Comparison of ENCODE assay signal across 1 cellular context in the genomic region with DNA sequence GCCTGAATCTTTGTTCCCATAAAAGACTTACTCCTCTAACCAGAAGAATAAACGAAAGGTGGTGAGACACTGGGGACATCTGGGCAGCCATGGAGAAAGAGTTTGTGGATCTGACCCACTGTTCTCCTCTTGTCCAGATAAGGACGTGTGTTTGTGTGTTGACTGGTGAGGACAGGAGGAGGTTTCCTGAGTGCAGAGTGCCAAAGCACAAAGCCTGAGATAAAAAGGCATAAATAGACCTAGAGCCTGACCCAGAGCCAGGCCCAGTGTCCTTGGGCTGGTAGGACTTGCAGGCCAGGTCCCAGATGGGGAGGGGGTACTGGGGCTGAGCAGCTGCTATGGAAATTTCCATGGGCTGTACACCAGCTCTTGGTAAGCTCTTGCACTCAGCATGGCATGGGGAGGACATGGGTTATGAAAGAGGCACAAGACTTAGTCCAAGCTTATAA.
TF ChIP-seq lines count a peak whose summit lies in the region.

No MANE protein-coding gene starts in this region.

TF ChIP-seq in HepG2, 621 proteins besides CTCF, POLR2A, EP300 and RAD21 (continued from another document and continues in another):
- TF ChIP-seq, protein P1, sequence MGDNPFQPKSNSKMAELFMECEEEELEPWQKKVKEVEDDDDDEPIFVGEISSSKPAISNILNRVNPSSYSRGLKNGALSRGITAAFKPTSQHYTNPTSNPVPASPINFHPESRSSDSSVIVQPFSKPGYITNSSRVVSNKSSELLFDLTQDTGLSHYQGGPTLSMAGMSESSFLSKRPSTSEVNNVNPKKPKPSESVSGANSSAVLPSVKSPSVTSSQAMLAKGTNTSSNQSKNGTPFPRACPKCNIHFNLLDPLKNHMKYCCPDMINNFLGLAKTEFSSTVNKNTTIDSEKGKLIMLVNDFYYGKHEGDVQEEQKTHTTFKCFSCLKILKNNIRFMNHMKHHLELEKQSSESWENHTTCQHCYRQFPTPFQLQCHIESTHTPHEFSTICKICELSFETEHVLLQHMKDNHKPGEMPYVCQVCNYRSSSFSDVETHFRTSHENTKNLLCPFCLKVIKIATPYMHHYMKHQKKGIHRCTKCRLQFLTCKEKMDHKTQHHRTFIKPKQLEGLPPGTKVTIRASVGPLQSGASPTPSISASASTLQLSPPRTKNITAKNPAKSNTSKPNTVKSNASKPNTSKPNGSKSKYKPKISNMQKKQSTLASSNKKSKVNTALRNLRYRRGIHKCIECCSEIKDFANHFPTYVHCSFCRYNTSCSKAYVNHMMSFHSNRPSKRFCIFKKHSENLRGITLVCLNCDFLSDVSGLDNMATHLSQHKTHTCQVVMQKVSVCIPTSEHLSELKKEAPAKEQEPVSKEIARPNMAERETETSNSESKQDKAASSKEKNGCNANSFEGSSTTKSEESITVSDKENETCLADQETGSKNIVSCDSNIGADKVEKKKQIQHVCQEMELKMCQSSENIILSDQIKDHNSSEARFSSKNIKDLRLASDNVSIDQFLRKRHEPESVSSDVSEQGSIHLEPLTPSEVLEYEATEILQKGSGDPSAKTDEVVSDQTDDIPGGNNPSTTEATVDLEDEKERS (CRISPR knock-in tag; IDR thresholded peaks at IDR 0.05), result peak; percentile 20; the same call in 1 of the 2 replicates
- TF ChIP-seq POLR2G (IDR thresholded peaks at IDR 0.05; ENCODE audit: low read depth, low read length), result peak; percentile 35; the same call in 1 of the 2 replicates
- peak; percentile 60 for TF ChIP-seq MEIS2 (CRISPR knock-in tag; IDR thresholded peaks at IDR 0.05)
- TF ChIP-seq FOXA1 (IDR thresholded peaks at IDR 0.05), result no peak
- TF ChIP-seq FOXA1 (CRISPR knock-in tag; IDR thresholded peaks at IDR 0.05), result peak; percentile 8; the same call in 1 of the 2 replicates
- 0 out of 2 replicates have a peak, but pooled peaks have one; percentile 19 for TF ChIP-seq ZMAT3 (CRISPR knock-in tag; conservative IDR thresholded peaks at IDR 0.05)
- peak; percentile 42; the same call in 1 of the 2 replicates for TF ChIP-seq ZNF124 (CRISPR knock-in tag; IDR thresholded peaks at IDR 0.05)
- peak; percentile 54; the same call in 1 of the 2 replicates for TF ChIP-seq MYC (CRISPR knock-in tag; IDR thresholded peaks at IDR 0.05; ENCODE audit: borderline replicate concordance)
- TF ChIP-seq GATAD2A (CRISPR knock-in tag; IDR thresholded peaks at IDR 0.05), result peak; percentile 92
- peak; percentile 84 for TF ChIP-seq MED1 (CRISPR knock-in tag; IDR thresholded peaks at IDR 0.05)
- 0 out of 2 replicates have a peak, but pooled peaks have one; percentile 20 for TF ChIP-seq ZBTB7B (CRISPR knock-in tag; IDR thresholded peaks at IDR 0.05)
- TF ChIP-seq, protein P2, sequence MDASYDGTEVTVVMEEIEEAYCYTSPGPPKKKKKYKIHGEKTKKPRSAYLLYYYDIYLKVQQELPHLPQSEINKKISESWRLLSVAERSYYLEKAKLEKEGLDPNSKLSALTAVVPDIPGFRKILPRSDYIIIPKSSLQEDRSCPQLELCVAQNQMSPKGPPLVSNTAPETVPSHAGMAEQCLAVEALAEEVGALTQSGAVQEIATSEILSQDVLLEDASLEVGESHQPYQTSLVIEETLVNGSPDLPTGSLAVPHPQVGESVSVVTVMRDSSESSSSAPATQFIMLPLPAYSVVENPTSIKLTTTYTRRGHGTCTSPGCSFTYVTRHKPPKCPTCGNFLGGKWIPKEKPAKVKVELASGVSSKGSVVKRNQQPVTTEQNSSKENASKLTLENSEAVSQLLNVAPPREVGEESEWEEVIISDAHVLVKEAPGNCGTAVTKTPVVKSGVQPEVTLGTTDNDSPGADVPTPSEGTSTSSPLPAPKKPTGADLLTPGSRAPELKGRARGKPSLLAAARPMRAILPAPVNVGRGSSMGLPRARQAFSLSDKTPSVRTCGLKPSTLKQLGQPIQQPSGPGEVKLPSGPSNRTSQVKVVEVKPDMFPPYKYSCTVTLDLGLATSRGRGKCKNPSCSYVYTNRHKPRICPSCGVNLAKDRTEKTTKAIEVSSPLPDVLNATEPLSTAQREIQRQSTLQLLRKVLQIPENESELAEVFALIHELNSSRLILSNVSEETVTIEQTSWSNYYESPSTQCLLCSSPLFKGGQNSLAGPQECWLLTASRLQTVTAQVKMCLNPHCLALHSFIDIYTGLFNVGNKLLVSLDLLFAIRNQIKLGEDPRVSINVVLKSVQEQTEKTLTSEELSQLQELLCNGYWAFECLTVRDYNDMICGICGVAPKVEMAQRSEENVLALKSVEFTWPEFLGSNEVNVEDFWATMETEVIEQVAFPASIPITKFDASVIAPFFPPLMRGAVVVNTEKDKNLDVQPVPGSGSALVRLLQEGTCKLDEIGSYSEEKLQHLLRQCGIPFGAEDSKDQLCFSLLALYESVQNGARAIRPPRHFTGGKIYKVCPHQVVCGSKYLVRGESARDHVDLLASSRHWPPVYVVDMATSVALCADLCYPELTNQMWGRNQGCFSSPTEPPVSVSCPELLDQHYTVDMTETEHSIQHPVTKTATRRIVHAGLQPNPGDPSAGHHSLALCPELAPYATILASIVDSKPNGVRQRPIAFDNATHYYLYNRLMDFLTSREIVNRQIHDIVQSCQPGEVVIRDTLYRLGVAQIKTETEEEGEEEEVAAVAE (CRISPR knock-in tag; IDR thresholded peaks at IDR 0.05; ENCODE audit: borderline replicate concordance), result 0 out of 2 replicates have a peak, but pooled peaks have one; percentile 31
- 0 out of 2 replicates have a peak, but pooled peaks have one; percentile 86 for TF ChIP-seq MEF2D (CRISPR knock-in tag; IDR thresholded peaks at IDR 0.05)
- TF ChIP-seq, protein P3, sequence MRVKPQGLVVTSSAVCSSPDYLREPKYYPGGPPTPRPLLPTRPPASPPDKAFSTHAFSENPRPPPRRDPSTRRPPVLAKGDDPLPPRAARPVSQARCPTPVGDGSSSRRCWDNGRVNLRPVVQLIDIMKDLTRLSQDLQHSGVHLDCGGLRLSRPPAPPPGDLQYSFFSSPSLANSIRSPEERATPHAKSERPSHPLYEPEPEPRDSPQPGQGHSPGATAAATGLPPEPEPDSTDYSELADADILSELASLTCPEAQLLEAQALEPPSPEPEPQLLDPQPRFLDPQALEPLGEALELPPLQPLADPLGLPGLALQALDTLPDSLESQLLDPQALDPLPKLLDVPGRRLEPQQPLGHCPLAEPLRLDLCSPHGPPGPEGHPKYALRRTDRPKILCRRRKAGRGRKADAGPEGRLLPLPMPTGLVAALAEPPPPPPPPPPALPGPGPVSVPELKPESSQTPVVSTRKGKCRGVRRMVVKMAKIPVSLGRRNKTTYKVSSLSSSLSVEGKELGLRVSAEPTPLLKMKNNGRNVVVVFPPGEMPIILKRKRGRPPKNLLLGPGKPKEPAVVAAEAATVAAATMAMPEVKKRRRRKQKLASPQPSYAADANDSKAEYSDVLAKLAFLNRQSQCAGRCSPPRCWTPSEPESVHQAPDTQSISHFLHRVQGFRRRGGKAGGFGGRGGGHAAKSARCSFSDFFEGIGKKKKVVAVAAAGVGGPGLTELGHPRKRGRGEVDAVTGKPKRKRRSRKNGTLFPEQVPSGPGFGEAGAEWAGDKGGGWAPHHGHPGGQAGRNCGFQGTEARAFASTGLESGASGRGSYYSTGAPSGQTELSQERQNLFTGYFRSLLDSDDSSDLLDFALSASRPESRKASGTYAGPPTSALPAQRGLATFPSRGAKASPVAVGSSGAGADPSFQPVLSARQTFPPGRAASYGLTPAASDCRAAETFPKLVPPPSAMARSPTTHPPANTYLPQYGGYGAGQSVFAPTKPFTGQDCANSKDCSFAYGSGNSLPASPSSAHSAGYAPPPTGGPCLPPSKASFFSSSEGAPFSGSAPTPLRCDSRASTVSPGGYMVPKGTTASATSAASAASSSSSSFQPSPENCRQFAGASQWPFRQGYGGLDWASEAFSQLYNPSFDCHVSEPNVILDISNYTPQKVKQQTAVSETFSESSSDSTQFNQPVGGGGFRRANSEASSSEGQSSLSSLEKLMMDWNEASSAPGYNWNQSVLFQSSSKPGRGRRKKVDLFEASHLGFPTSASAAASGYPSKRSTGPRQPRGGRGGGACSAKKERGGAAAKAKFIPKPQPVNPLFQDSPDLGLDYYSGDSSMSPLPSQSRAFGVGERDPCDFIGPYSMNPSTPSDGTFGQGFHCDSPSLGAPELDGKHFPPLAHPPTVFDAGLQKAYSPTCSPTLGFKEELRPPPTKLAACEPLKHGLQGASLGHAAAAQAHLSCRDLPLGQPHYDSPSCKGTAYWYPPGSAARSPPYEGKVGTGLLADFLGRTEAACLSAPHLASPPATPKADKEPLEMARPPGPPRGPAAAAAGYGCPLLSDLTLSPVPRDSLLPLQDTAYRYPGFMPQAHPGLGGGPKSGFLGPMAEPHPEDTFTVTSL (CRISPR knock-in tag; IDR thresholded peaks at IDR 0.05; ENCODE audit: borderline replicate concordance), result peak; percentile 36; the same call in 1 of the 2 replicates
- 0 out of 2 replicates have a peak, but pooled peaks have one; percentile 35 for TF ChIP-seq CHD4 (IDR thresholded peaks at IDR 0.05; ENCODE audit: borderline replicate concordance, low read length)
- TF ChIP-seq, protein P4, sequence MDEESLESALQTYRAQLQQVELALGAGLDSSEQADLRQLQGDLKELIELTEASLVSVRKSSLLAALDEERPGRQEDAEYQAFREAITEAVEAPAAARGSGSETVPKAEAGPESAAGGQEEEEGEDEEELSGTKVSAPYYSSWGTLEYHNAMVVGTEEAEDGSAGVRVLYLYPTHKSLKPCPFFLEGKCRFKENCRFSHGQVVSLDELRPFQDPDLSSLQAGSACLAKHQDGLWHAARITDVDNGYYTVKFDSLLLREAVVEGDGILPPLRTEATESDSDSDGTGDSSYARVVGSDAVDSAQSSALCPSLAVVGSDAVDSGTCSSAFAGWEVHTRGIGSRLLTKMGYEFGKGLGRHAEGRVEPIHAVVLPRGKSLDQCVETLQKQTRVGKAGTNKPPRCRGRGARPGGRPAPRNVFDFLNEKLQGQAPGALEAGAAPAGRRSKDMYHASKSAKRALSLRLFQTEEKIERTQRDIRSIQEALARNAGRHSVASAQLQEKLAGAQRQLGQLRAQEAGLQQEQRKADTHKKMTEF (CRISPR knock-in tag; IDR thresholded peaks at IDR 0.05), result peak; percentile 77
- peak; percentile 55 for TF ChIP-seq SOX5 (CRISPR knock-in tag; IDR thresholded peaks at IDR 0.05; ENCODE audit: borderline replicate concordance)
- TF ChIP-seq, protein P5, sequence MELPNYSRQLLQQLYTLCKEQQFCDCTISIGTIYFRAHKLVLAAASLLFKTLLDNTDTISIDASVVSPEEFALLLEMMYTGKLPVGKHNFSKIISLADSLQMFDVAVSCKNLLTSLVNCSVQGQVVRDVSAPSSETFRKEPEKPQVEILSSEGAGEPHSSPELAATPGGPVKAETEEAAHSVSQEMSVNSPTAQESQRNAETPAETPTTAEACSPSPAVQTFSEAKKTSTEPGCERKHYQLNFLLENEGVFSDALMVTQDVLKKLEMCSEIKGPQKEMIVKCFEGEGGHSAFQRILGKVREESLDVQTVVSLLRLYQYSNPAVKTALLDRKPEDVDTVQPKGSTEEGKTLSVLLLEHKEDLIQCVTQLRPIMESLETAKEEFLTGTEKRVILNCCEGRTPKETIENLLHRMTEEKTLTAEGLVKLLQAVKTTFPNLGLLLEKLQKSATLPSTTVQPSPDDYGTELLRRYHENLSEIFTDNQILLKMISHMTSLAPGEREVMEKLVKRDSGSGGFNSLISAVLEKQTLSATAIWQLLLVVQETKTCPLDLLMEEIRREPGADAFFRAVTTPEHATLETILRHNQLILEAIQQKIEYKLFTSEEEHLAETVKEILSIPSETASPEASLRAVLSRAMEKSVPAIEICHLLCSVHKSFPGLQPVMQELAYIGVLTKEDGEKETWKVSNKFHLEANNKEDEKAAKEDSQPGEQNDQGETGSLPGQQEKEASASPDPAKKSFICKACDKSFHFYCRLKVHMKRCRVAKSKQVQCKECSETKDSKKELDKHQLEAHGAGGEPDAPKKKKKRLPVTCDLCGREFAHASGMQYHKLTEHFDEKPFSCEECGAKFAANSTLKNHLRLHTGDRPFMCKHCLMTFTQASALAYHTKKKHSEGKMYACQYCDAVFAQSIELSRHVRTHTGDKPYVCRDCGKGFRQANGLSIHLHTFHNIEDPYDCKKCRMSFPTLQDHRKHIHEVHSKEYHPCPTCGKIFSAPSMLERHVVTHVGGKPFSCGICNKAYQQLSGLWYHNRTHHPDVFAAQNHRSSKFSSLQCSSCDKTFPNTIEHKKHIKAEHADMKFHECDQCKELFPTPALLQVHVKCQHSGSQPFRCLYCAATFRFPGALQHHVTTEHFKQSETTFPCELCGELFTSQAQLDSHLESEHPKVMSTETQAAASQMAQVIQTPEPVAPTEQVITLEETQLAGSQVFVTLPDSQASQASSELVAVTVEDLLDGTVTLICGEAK (IDR thresholded peaks at IDR 0.05), result no peak
- TF ChIP-seq, protein P5 (CRISPR knock-in tag; IDR thresholded peaks at IDR 0.05), result peak; percentile 51; the same call in 1 of the 2 replicates
- TF ChIP-seq, protein P6, sequence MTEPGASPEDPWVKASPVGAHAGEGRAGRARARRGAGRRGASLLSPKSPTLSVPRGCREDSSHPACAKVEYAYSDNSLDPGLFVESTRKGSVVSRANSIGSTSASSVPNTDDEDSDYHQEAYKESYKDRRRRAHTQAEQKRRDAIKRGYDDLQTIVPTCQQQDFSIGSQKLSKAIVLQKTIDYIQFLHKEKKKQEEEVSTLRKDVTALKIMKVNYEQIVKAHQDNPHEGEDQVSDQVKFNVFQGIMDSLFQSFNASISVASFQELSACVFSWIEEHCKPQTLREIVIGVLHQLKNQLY (CRISPR knock-in tag; IDR thresholded peaks at IDR 0.05), result 0 out of 2 replicates have a peak, but pooled peaks have one; percentile 39
- TF ChIP-seq GABPB1 (CRISPR knock-in tag; IDR thresholded peaks at IDR 0.05), result peak; percentile 19; the same call in 1 of the 2 replicates
- no peak for TF ChIP-seq ZNF616 (CRISPR knock-in tag; IDR thresholded peaks at IDR 0.05; ENCODE audit: low read depth)
- TF ChIP-seq ZNF3 (CRISPR knock-in tag; IDR thresholded peaks at IDR 0.05), result peak; percentile 40; the same call in 1 of the 2 replicates
- TF ChIP-seq ZFP1 (CRISPR knock-in tag; IDR thresholded peaks at IDR 0.05), result peak; percentile 32; the same call in 1 of the 2 replicates
